ENCODE assay signal across 20 cellular contexts in the genomic region with DNA sequence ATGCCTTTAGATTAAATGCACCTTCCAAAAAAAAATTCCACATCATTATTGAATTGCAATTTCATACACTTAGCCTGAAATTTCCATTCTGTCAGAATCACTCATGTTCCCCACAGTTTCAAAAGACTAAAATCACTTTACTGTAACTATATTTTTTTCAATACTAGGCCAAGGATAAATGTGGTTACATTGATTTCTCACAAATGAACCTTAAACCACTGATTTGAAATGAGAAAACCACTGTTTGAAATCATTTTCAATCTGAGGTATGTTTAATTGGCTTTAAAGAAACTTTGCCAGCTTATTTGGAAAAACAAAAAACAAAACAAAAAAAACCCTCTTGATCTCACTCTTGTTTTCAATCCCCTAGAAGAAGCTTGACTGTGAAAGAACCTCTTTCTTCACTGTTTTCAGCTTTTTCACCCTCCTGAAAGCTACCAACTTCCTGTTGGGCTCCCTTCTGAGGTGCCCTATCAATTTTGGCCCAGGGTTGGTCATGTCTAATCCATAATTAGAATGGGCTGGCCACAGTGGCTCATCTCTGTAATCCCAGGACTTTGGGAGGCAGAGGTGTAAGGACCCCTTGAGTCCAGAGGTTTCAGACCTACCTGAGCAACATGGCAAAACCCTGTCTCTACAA.
A peak's percentile ranks its signal among the peaks of the same experiment; 100 is the strongest.
DNase-seq lines count a peak whose midpoint lies in the region; ATAC-seq and TF ChIP-seq lines count a peak whose summit lies in the region.
"Had no signal": no experiment of that assay in that cellular context is flagged by ENCODE, and none has a peak within 500 bp of the region (broad histone marks: within the 10 kb centered on the region; RNA-seq: fewer than 3 reads in every experiment).

No MANE protein-coding gene starts in this region.

- no TSS peak for BruUV-seq in PC-3 (replicated peaks; lab: Mats Ljungman, UMichigan)
- no TSS peak for BruUV-seq in A673 (replicated peaks; lab: Mats Ljungman, UMichigan)

- no peaks in the 10 kb centered on the region for H3K9me3 ChIP-seq in PC-3 (ENCODE audit: low read length)
- no peaks in the 10 kb centered on the region for H3K9me3 ChIP-seq in A673 (ENCODE audit: low read depth, low read length, poor library complexity, severe bottlenecking)
- no peaks in the 10 kb centered on the region for H3K9me3 ChIP-seq in ovary
- H3K9me3 ChIP-seq: BE2C, HAP-1 had no signal

- TF ChIP-seq POLR2A in ovary (IDR thresholded peaks at IDR 0.05) = no peak

- TF ChIP-seq CTCF in PC-3 (conservative IDR thresholded peaks at IDR 0.05; ENCODE audit: low read depth, low read length) (no peak), A673 (conservative IDR thresholded peaks at IDR 0.05; ENCODE audit: low read depth, low read length) (no peak), ovary (IDR thresholded peaks at IDR 0.05) (no peak)

- H4K20me1 ChIP-seq in PC-3 (ENCODE audit: low read length) = no peaks in the 10 kb centered on the region

- H3K4me2 ChIP-seq in PC-3 (ENCODE audit: low read length) = no peak overlapping the region

- H3K27me3 ChIP-seq in PC-3 (ENCODE audit: low read length) (no peaks in the 10 kb centered on the region), A673 (replicated peaks; ENCODE audit: insufficient read depth, low read depth, low read length, poor library complexity) (no peaks in the 10 kb centered on the region), ovary (no peaks in the 10 kb centered on the region)
- H3K27me3 ChIP-seq: BE2C had no signal

- DNase-seq in activated CD4-positive, alpha-beta T cell treated with anti-CD3 and anti-CD28 coated beads for 36 hours = no peak
- DNase-seq in activated CD4-positive, alpha-beta T cell treated with anti-CD3 and anti-CD28 coated beads for 4 hours = no peak
- DNase-seq in activated naive CD4-positive, alpha-beta T cell treated with anti-CD3 and anti-CD28 coated beads, Interleukin-2, amount 50 U/mL, for 16 hours = no peak
- no peak for DNase-seq in PC-3
- no peak for DNase-seq in A673 (ENCODE audit: low spot score)
- no peak for DNase-seq in ovary
- DNase-seq: BE2C; CD4-positive, alpha-beta memory T cell; DMS79; IMR-90; NCI-H187; NCI-H345; NCI-H526 treated with DMSO at 0.1 percent for 48 hours; NK-92 treated with Interleukin-12 subunit alpha and Interleukin-12 subunit beta, amount 100 ng/mL, for 24 hours; RPMI8226; SIG-M5 had no signal

- H3K27ac ChIP-seq in PC-3 (ENCODE audit: low read length) (no peak overlapping the region), A673 (ENCODE audit: low read depth, low read length, poor library complexity, severe bottlenecking) (no peak overlapping the region), ovary (no peak overlapping the region)
- H3K27ac ChIP-seq: 22Rv1 had no signal

- H3K36me3 ChIP-seq in PC-3 (ENCODE audit: low read depth, low read length) (no peaks in the 10 kb centered on the region), A673 (ENCODE audit: insufficient read depth, low read length, poor library complexity, severe bottlenecking) (no peaks in the 10 kb centered on the region), ovary (no peaks in the 10 kb centered on the region)
- H3K36me3 ChIP-seq: BE2C, HAP-1 had no signal

- H3K27ac Mint-ChIP-seq in activated CD4-positive, alpha-beta T cell treated with anti-CD3 and anti-CD28 coated beads for 36 hours = peak overlapping the region; percentile 58
- peak overlapping the region; percentile 10 for H3K27ac Mint-ChIP-seq in activated naive CD4-positive, alpha-beta T cell treated with anti-CD3 and anti-CD28 coated beads, Interleukin-2, amount 50 U/mL, for 24 hours
- no peak overlapping the region for H3K27ac Mint-ChIP-seq in activated T-helper 17 cell treated with anti-CD3 and anti-CD28 coated beads, Interleukin-2, amount 50 U/mL, for 72 hours

- H3K4me3 ChIP-seq in PC-3 (ENCODE audit: low read length) = no peak overlapping the region
- no peak overlapping the region for H3K4me3 ChIP-seq in A673 (ENCODE audit: low read depth, low read length, poor library complexity, severe bottlenecking)
- no peak overlapping the region for H3K4me3 ChIP-seq in ovary
- H3K4me3 ChIP-seq: HAP-1 had no signal

- peak; percentile 78 for ATAC-seq in activated CD4-positive, alpha-beta T cell treated with anti-CD3 and anti-CD28 coated beads for 36 hours
- ATAC-seq in activated T-helper 17 cell treated with anti-CD3 and anti-CD28 coated beads, Interleukin-2, amount 50 U/mL, for 72 hours (replicated peaks) = peak; percentile 72
- no peak for ATAC-seq in PC-3

- POLR2A ChIA-PET in activated CD4-positive, alpha-beta T cell treated with anti-CD3 and anti-CD28 coated beads for 36 hours (lab: Charles Lee) = interaction anchor here (0.6 to 0.9 kb wide), 2 partner anchors 25 to 34 kb away, joined by 3 to 4 read pairs; no protein-coding TSS in a partner anchor
- POLR2A ChIA-PET in PC-3 (lab: Charles Lee; ENCODE audit: unreplicated experiment) = no interaction called here
- POLR2A ChIA-PET in A673 (lab: Charles Lee; ENCODE audit: low non-redundant PET) = no interaction called here

- no peaks in the 10 kb centered on the region for H3K79me2 ChIP-seq in PC-3 (ENCODE audit: low read length)

- peaks cover 45% of the 10 kb centered on the region for H3K4me1 Mint-ChIP-seq in activated CD4-positive, alpha-beta T cell treated with anti-CD3 and anti-CD28 coated beads for 36 hours
- H3K4me1 Mint-ChIP-seq in activated naive CD4-positive, alpha-beta T cell treated with anti-CD3 and anti-CD28 coated beads, Interleukin-2, amount 50 U/mL, for 24 hours = peaks cover 42% of the 10 kb centered on the region
- H3K4me1 Mint-ChIP-seq in activated T-helper 17 cell treated with anti-CD3 and anti-CD28 coated beads, Interleukin-2, amount 50 U/mL, for 72 hours = peaks cover 5% of the 10 kb centered on the region

- no peak for TF ChIP-seq EP300 in ovary (IDR thresholded peaks at IDR 0.05)

- peaks cover 11% of the 10 kb centered on the region; the same call in 1 of the 2 replicates for H3K4me1 ChIP-seq in PC-3 (ENCODE audit: insufficient read depth, low read length)
- H3K4me1 ChIP-seq in A673 (ENCODE audit: insufficient read depth, low read length, poor library complexity, severe bottlenecking) = no peaks in the 10 kb centered on the region
- H3K4me1 ChIP-seq in ovary (ENCODE audit: insufficient read depth) = no peaks in the 10 kb centered on the region
- H3K4me1 ChIP-seq: BE2C, HAP-1 had no signal

- H3K27me3 Mint-ChIP-seq in activated CD4-positive, alpha-beta T cell treated with anti-CD3 and anti-CD28 coated beads for 36 hours = peaks cover 6% of the 10 kb centered on the region
- H3K27me3 Mint-ChIP-seq in activated naive CD4-positive, alpha-beta T cell treated with anti-CD3 and anti-CD28 coated beads, Interleukin-2, amount 50 U/mL, for 24 hours = no peaks in the 10 kb centered on the region
- peaks cover 12% of the 10 kb centered on the region for H3K27me3 Mint-ChIP-seq in activated T-helper 17 cell treated with anti-CD3 and anti-CD28 coated beads, Interleukin-2, amount 50 U/mL, for 72 hours

- no peaks in the 10 kb centered on the region for H3K9me3 Mint-ChIP-seq in activated CD4-positive, alpha-beta T cell treated with anti-CD3 and anti-CD28 coated beads for 36 hours (ENCODE audit: low read depth)
- no peaks in the 10 kb centered on the region for H3K9me3 Mint-ChIP-seq in activated naive CD4-positive, alpha-beta T cell treated with anti-CD3 and anti-CD28 coated beads, Interleukin-2, amount 50 U/mL, for 24 hours
- no peaks in the 10 kb centered on the region for H3K9me3 Mint-ChIP-seq in activated T-helper 17 cell treated with anti-CD3 and anti-CD28 coated beads, Interleukin-2, amount 50 U/mL, for 72 hours

- H2AFZ ChIP-seq in PC-3 (ENCODE audit: low read length) = no peak overlapping the region

- no peak overlapping the region for H3K4me3 Mint-ChIP-seq in activated CD4-positive, alpha-beta T cell treated with anti-CD3 and anti-CD28 coated beads for 36 hours
- H3K4me3 Mint-ChIP-seq in activated naive CD4-positive, alpha-beta T cell treated with anti-CD3 and anti-CD28 coated beads, Interleukin-2, amount 50 U/mL, for 24 hours = no peak overlapping the region
- no peak overlapping the region for H3K4me3 Mint-ChIP-seq in activated T-helper 17 cell treated with anti-CD3 and anti-CD28 coated beads, Interleukin-2, amount 50 U/mL, for 72 hours

- no peaks in the 10 kb centered on the region for H3K36me3 Mint-ChIP-seq in activated CD4-positive, alpha-beta T cell treated with anti-CD3 and anti-CD28 coated beads for 36 hours (ENCODE audit: low read depth)
- H3K36me3 Mint-ChIP-seq in activated naive CD4-positive, alpha-beta T cell treated with anti-CD3 and anti-CD28 coated beads, Interleukin-2, amount 50 U/mL, for 24 hours = no peaks in the 10 kb centered on the region
- no peaks in the 10 kb centered on the region for H3K36me3 Mint-ChIP-seq in activated T-helper 17 cell treated with anti-CD3 and anti-CD28 coated beads, Interleukin-2, amount 50 U/mL, for 72 hours (ENCODE audit: low read depth)
- H3K36me3 Mint-ChIP-seq: CD4-positive, alpha-beta memory T cell had no signal

- no peaks in the 10 kb centered on the region for H3K9me2 ChIP-seq in PC-3 (replicated peaks; ENCODE audit: low read length)

- no peak overlapping the region for H3K9ac ChIP-seq in PC-3 (ENCODE audit: low read length)

- intact Hi-C loops in activated CD4-positive, alpha-beta T cell treated with anti-CD3 and anti-CD28 coated beads for 36 hours (cut with DNase I, micrococcal nuclease) = loop anchor here (1.0 to 10.0 kb wide), 3 partner anchors 25 to 400 kb away; a partner anchor contains a TSS
- intact Hi-C loops in PC-3 (cut with micrococcal nuclease) (no loop called here), A673 (cut with micrococcal nuclease; ENCODE audit: unreplicated experiment) (no loop called here), ovary (cut with DNase I) (no loop called here)

- H3F3A ChIP-seq in PC-3 (ENCODE audit: low read length, unreplicated experiment) = no peaks in the 10 kb centered on the region

- CTCF ChIA-PET in activated CD4-positive, alpha-beta T cell treated with anti-CD3 and anti-CD28 coated beads for 36 hours (lab: Charles Lee) = interaction anchor here (0.6 to 1.0 kb wide), 4 partner anchors 23 to 390 kb away, joined by 3 to 4 read pairs (median 4); no protein-coding TSS in a partner anchor
- CTCF ChIA-PET in PC-3 (lab: Charles Lee) (no interaction called here), A673 (lab: Charles Lee) (no interaction called here)

Comparison
In these comparisons a context has a peak if more than half of its experiments do, and no peak if none do; other contexts are left out.
1. intact Hi-C loops: an anchor here in activated CD4-positive, alpha-beta T cell treated with anti-CD3 and anti-CD28 coated beads for 36 hours (1.0 to 10.0 kb wide); none called in PC-3, A673 and ovary.